1 cellular context compared by ENCODE assay signal in genomic region chr9:20476912-20477311, GRCh38.
TF ChIP-seq lines count a peak whose summit lies in the region.

No MANE protein-coding gene starts in this region.

TF ChIP-seq in HepG2, 621 proteins besides CTCF, POLR2A, EP300 and RAD21 (continued from another document):
- peak; percentile 52; the same call in 1 of the 2 replicates for TF ChIP-seq HOMEZ (CRISPR knock-in tag; IDR thresholded peaks at IDR 0.05; ENCODE audit: low read depth)
- no peak for TF ChIP-seq ZNF772 (CRISPR knock-in tag; IDR thresholded peaks at IDR 0.05)
- TF ChIP-seq AKNA (CRISPR knock-in tag; IDR thresholded peaks at IDR 0.05; ENCODE audit: borderline replicate concordance), result no peak
- peak; percentile 76 for TF ChIP-seq TCF7 (IDR thresholded peaks at IDR 0.05; ENCODE audit: low read depth)
- TF ChIP-seq NPAS2 (CRISPR knock-in tag; IDR thresholded peaks at IDR 0.05; ENCODE audit: borderline replicate concordance), result no peak
- 0 out of 2 replicates have a peak, but pooled peaks have one; percentile 13 for TF ChIP-seq PBX2 (CRISPR knock-in tag; IDR thresholded peaks at IDR 0.05)
- TF ChIP-seq FOXA3 (CRISPR knock-in tag; IDR thresholded peaks at IDR 0.05), result 0 out of 2 replicates have a peak, but pooled peaks have one; percentile 15
- no peak for TF ChIP-seq HOXA5 (CRISPR knock-in tag; IDR thresholded peaks at IDR 0.05)
- peak; percentile 44; the same call in 1 of the 2 replicates for TF ChIP-seq GATAD2A (CRISPR knock-in tag; IDR thresholded peaks at IDR 0.05)
- TF ChIP-seq ZMYM4 (CRISPR knock-in tag; IDR thresholded peaks at IDR 0.05), result 0 out of 2 replicates have a peak, but pooled peaks have one; percentile 23
- peak; percentile 58; the same call in 1 of the 2 replicates for TF ChIP-seq MEF2D (CRISPR knock-in tag; IDR thresholded peaks at IDR 0.05)
- TF ChIP-seq JUND (CRISPR knock-in tag; IDR thresholded peaks at IDR 0.05), result no peak
- peak; percentile 44; the same call in 1 of the 2 replicates for TF ChIP-seq ISL2 (CRISPR knock-in tag; IDR thresholded peaks at IDR 0.05)
- peak; percentile 23 for TF ChIP-seq ASH2L (IDR thresholded peaks at IDR 0.05; ENCODE audit: insufficient read length, low read depth, low read length)
- peak; percentile 76 for TF ChIP-seq NFIC (IDR thresholded peaks at IDR 0.05; ENCODE audit: low read length)
- TF ChIP-seq RARA (CRISPR knock-in tag; IDR thresholded peaks at IDR 0.05), result peak; percentile 93
- TF ChIP-seq NCOA2 (CRISPR knock-in tag; IDR thresholded peaks at IDR 0.05), result peak; percentile 66
- peak; percentile 61 for TF ChIP-seq HNF4G (IDR thresholded peaks at IDR 0.05; ENCODE audit: borderline replicate concordance, low read depth, low read length)
- no peak for TF ChIP-seq HNF4G (CRISPR knock-in tag; IDR thresholded peaks at IDR 0.05; ENCODE audit: borderline replicate concordance, low read depth)
- TF ChIP-seq SOX6 (IDR thresholded peaks at IDR 0.05), result no peak
- TF ChIP-seq SOX6 (CRISPR knock-in tag; IDR thresholded peaks at IDR 0.05), result peak; percentile 37; the same call in 1 of the 2 replicates
- peak; percentile 60; the same call in 1 of the 2 replicates for TF ChIP-seq NCOR1 (IDR thresholded peaks at IDR 0.05; ENCODE audit: borderline replicate concordance, low read length)
- 0 out of 2 replicates have a peak, but pooled peaks have one; percentile 19 for TF ChIP-seq ONECUT2 (CRISPR knock-in tag; IDR thresholded peaks at IDR 0.05)
- TF ChIP-seq RXRB (CRISPR knock-in tag; IDR thresholded peaks at IDR 0.05; ENCODE audit: borderline replicate concordance), result peak; percentile 53; the same call in 1 of the 2 replicates
- TF ChIP-seq SP5 (CRISPR knock-in tag; IDR thresholded peaks at IDR 0.05; ENCODE audit: borderline replicate concordance, low read depth), result 0 out of 2 replicates have a peak, but pooled peaks have one; percentile 35
- peak; percentile 64 for TF ChIP-seq PAXIP1 (CRISPR knock-in tag; conservative IDR thresholded peaks at IDR 0.05)
- TF ChIP-seq CREM (IDR thresholded peaks at IDR 0.05), result peak; percentile 72
- no peak for TF ChIP-seq CREM (CRISPR knock-in tag; IDR thresholded peaks at IDR 0.05)
- peak; percentile 54; the same call in 1 of the 2 replicates for TF ChIP-seq SOX5 (CRISPR knock-in tag; IDR thresholded peaks at IDR 0.05; ENCODE audit: borderline replicate concordance)
- peak; percentile 51; the same call in 1 of the 2 replicates for TF ChIP-seq CHD4 (IDR thresholded peaks at IDR 0.05; ENCODE audit: borderline replicate concordance, low read length)
- no peak for TF ChIP-seq PPARG (CRISPR knock-in tag; conservative IDR thresholded peaks at IDR 0.05)
- peak; percentile 57 for TF ChIP-seq TEAD3 (CRISPR knock-in tag; optimal IDR thresholded peaks at IDR 0.05; ENCODE audit: borderline replicate concordance)
- no peak for TF ChIP-seq SOX13 (IDR thresholded peaks at IDR 0.05)
- peak in 1 of 2 experiments; percentile 78; a peak in 2 of 4 replicates for TF ChIP-seq SOX13 (CRISPR knock-in tag; conservative IDR thresholded peaks at IDR 0.05 in 1 of 2, IDR thresholded peaks at IDR 0.05 in 1 of 2)
- TF ChIP-seq NR2C2 (CRISPR knock-in tag; IDR thresholded peaks at IDR 0.05; ENCODE audit: borderline replicate concordance), result no peak
- peak; percentile 82 for TF ChIP-seq BCL6 (CRISPR knock-in tag; IDR thresholded peaks at IDR 0.05)
- TF ChIP-seq FOXA1 (IDR thresholded peaks at IDR 0.05), result no peak
- 0 out of 2 replicates have a peak, but pooled peaks have one; percentile 4 for TF ChIP-seq FOXA1 (CRISPR knock-in tag; IDR thresholded peaks at IDR 0.05)
- TF ChIP-seq ZNF75D (CRISPR knock-in tag; IDR thresholded peaks at IDR 0.05; ENCODE audit: borderline replicate concordance), result no peak
- no peak for TF ChIP-seq NFE2 (CRISPR knock-in tag; IDR thresholded peaks at IDR 0.05)
- TF ChIP-seq POGZ (CRISPR knock-in tag; IDR thresholded peaks at IDR 0.05), result 0 out of 2 replicates have a peak, but pooled peaks have one; percentile 17
- peak; percentile 52 for TF ChIP-seq ARID3A (IDR thresholded peaks at IDR 0.05; ENCODE audit: low read depth, low read length)
- no peak for TF ChIP-seq ZNF382 (CRISPR knock-in tag; IDR thresholded peaks at IDR 0.05; ENCODE audit: borderline replicate concordance)
- no peak for TF ChIP-seq ZNF292 (CRISPR knock-in tag; IDR thresholded peaks at IDR 0.05; ENCODE audit: borderline replicate concordance, low read depth)
- no peak for TF ChIP-seq WIZ (CRISPR knock-in tag; IDR thresholded peaks at IDR 0.05)
- peak; percentile 76 for TF ChIP-seq ARID5B (CRISPR knock-in tag; IDR thresholded peaks at IDR 0.05)
